17 cellular contexts compared by ENCODE assay signal in genomic region chr2:175454953-175455389, GRCh38.
DNase-seq lines count a peak whose midpoint lies in the region; ATAC-seq and TF ChIP-seq lines count a peak whose summit lies in the region.
"Had no signal": no experiment of that assay in that cellular context is flagged by ENCODE, and none has a peak within 500 bp of the region (broad histone marks: within the 10 kb centered on the region; RNA-seq: fewer than 3 reads in every experiment).

No MANE protein-coding gene starts in this region.

- H3K4me3 Mint-ChIP-seq in H9 (no peak overlapping the region), endodermal cell (no peak overlapping the region)
- H3K4me3 Mint-ChIP-seq: CD14-positive monocyte; CD8-positive, alpha-beta memory T cell; HFFc6 had no signal

- no peak overlapping the region for H2BK20ac ChIP-seq in H9 (ENCODE audit: low read depth, low read length, poor library complexity, severe bottlenecking)

- H3K9ac ChIP-seq in H9 (ENCODE audit: extremely low read depth, insufficient read length, low read length) (no peak overlapping the region), endodermal cell (ENCODE audit: extremely low read depth, low read length, poor library complexity, severe bottlenecking) (no peak overlapping the region)
- H3K9ac ChIP-seq: GM23248 had no signal

- H3K27me3 ChIP-seq in H9 (ENCODE audit: insufficient read depth, low read length) (no peaks in the 10 kb centered on the region), endodermal cell (ENCODE audit: control insufficient read depth, insufficient read depth, low read length, poor library complexity, severe bottlenecking) (no peaks in the 10 kb centered on the region), transverse colon (no peaks in the 10 kb centered on the region)

- ATAC-seq in omental fat pad (ENCODE audit: low FRiP score) (no peak), HG03432 (IDR thresholded peaks at IDR 0.05; ENCODE audit: unreplicated experiment) (no peak)
- ATAC-seq: A549, K562 had no signal

- H3K4me2 ChIP-seq in H9 (ENCODE audit: insufficient read depth, insufficient read length, low read length): no peak overlapping the region
- H3K4me2 ChIP-seq: A549 had no signal

- H3K27ac Mint-ChIP-seq in H9: no peak overlapping the region
- no peak overlapping the region for H3K27ac Mint-ChIP-seq in endodermal cell
- H3K27ac Mint-ChIP-seq: CD8-positive, alpha-beta memory T cell; HFFc6 had no signal

- H3K14ac ChIP-seq in H9 (ENCODE audit: insufficient read depth, low read length): no peak overlapping the region

- H2BK15ac ChIP-seq in H9 (ENCODE audit: low read depth, low read length): no peak overlapping the region

- H3K9me3 ChIP-seq in H9 (ENCODE audit: control insufficient read depth, low read depth, low read length) (no peaks in the 10 kb centered on the region), endodermal cell (ENCODE audit: control insufficient read depth, low read length) (no peaks in the 10 kb centered on the region), transverse colon (no peaks in the 10 kb centered on the region)
- H3K9me3 ChIP-seq: A549, Caco-2 had no signal

- H3K4me3 ChIP-seq in endodermal cell (ENCODE audit: low read length) (no peak overlapping the region), transverse colon (no peak overlapping the region)
- H3K4me3 ChIP-seq: A549, GM23248, K562 had no signal

- peaks cover 4 to 5% (median 4%) of the 10 kb centered on the region in 3 experiments for H3K36me3 Mint-ChIP-seq in H9 (ENCODE audit: insufficient read depth in 1 of 3, low read depth in 3 of 3)
- H3K36me3 Mint-ChIP-seq in endodermal cell (ENCODE audit: low read depth): peaks cover 4% of the 10 kb centered on the region
- H3K36me3 Mint-ChIP-seq: CD8-positive, alpha-beta memory T cell had no signal

- H3K4me1 Mint-ChIP-seq in H9 (peaks cover 5 to 7% of the 10 kb centered on the region in 2 experiments; a peak in 3 of 4 replicates), endodermal cell (peaks cover 1% of the 10 kb centered on the region)
- H3K4me1 Mint-ChIP-seq: CD8-positive, alpha-beta memory T cell had no signal

- TF ChIP-seq POLR2A in transverse colon (IDR thresholded peaks at IDR 0.05): no peak

- intact Hi-C loops in transverse colon (cut with DNase I; ENCODE audit: low total_unique reads): no loop called here

- H3K9me3 Mint-ChIP-seq in H9: peaks cover 4 to 7% of the 10 kb centered on the region in 2 experiments
- H3K9me3 Mint-ChIP-seq in endodermal cell: peaks cover 6% of the 10 kb centered on the region

- H3T11ph ChIP-seq in H9 (ENCODE audit: low read length): no peak overlapping the region

- H2BK5ac ChIP-seq in H9 (ENCODE audit: insufficient read length, low read length): no peak overlapping the region

- H3K23ac ChIP-seq in H9 (ENCODE audit: insufficient read length, low read depth, low read length): no peak overlapping the region

- H3K79me1 ChIP-seq in H9 (ENCODE audit: insufficient read depth, low read depth, low read length, poor library complexity, severe bottlenecking): no peaks in the 10 kb centered on the region

- no peak overlapping the region for H3K27ac ChIP-seq in H9 (ENCODE audit: insufficient read length, low read depth, low read length)
- H3K27ac ChIP-seq in endodermal cell (ENCODE audit: low read depth, low read length): no peak overlapping the region
- no peak overlapping the region for H3K27ac ChIP-seq in transverse colon
- H3K27ac ChIP-seq: A549, GM23248, HL-60 had no signal

- no peak overlapping the region for H2BK120ac ChIP-seq in H9 (ENCODE audit: low read depth, low read length, poor library complexity, severe bottlenecking)

- no peaks in the 10 kb centered on the region for H3K79me2 ChIP-seq in H9 (ENCODE audit: insufficient read depth, low read length)

- in situ Hi-C loops in transverse colon (cut with MboI; ENCODE audit: low pct_ligation_motif_present in 1 of 4, low pct_unique_long_range_greater_than_20kb in 1 of 4, low sequenced_read_pairs in 3 of 4): no loop called here

- WGBS in H9 (ENCODE audit: extremely low coverage, insufficient read length, low lambda C conversion rate): no CpG with 5 or more reads among the region's 4 CpGs
- WGBS in endodermal cell (ENCODE audit: insufficient coverage in 1 of 2, insufficient read length in 1 of 2), 2 experiments: 88 to 91% methylated on average over 3 to 4 of the region's 4 CpGs
- 77 to 79% methylated on average over 4 of the region's 4 CpGs for whole genome bisulfite sequencing in transverse colon (ENCODE audit: low coverage in 1 of 2), 2 donors

- H4K8ac ChIP-seq in H9 (replicated peaks; ENCODE audit: insufficient read length, low read depth, low read length): no peak overlapping the region

- H3K27me3 Mint-ChIP-seq in H9 (ENCODE audit: low read depth): no peaks in the 10 kb centered on the region
- H3K27me3 Mint-ChIP-seq in endodermal cell (ENCODE audit: insufficient read depth): peaks cover 3% of the 10 kb centered on the region

- no peak for TF ChIP-seq EP300 in transverse colon (IDR thresholded peaks at IDR 0.05; ENCODE audit: low read depth)

- no peak for TF ChIP-seq CTCF in H9 (conservative IDR thresholded peaks at IDR 0.05)
- peak; percentile 12 for TF ChIP-seq CTCF in endodermal cell (conservative IDR thresholded peaks at IDR 0.05)
- TF ChIP-seq CTCF in omental fat pad (IDR thresholded peaks at IDR 0.05): no peak
- TF ChIP-seq CTCF in transverse colon (IDR thresholded peaks at IDR 0.05): no peak

- no peak overlapping the region for H4K91ac ChIP-seq in H9 (ENCODE audit: insufficient read length, low read depth, low read length)

- H4K5ac ChIP-seq in H9 (ENCODE audit: insufficient read length, low read depth, low read length): no peak overlapping the region

- no peak overlapping the region for H3K56ac ChIP-seq in H9 (ENCODE audit: insufficient read length, low read depth, low read length)

- H2BK12ac ChIP-seq in H9 (ENCODE audit: insufficient read length, low read depth, low read length): no peak overlapping the region

- H3K18ac ChIP-seq in H9 (ENCODE audit: insufficient read length, low read depth, low read length): no peak overlapping the region

- no peak overlapping the region for H3K4ac ChIP-seq in H9 (ENCODE audit: low read depth, low read length)

- no peaks in the 10 kb centered on the region for H3K23me2 ChIP-seq in H9 (ENCODE audit: insufficient read length, low read depth, low read length, poor library complexity, severe bottlenecking)

- H3K4me1 ChIP-seq in H9 (ENCODE audit: insufficient read depth, low read length) (no peaks in the 10 kb centered on the region), endodermal cell (ENCODE audit: control insufficient read depth, insufficient read depth, low read length) (no peaks in the 10 kb centered on the region), transverse colon (no peaks in the 10 kb centered on the region)
- H3K4me1 ChIP-seq: A549, Caco-2 had no signal

- H3K36me3 ChIP-seq in endodermal cell (ENCODE audit: control insufficient read depth, insufficient read depth, low read length) (no peaks in the 10 kb centered on the region), transverse colon (no peaks in the 10 kb centered on the region)

- H4K20me1 ChIP-seq in H9 (ENCODE audit: control insufficient read depth, insufficient read depth, insufficient read length): no peaks in the 10 kb centered on the region

- no peak overlapping the region for H2AFZ ChIP-seq in H9 (ENCODE audit: low read length)
- H2AFZ ChIP-seq: GM23248 had no signal

- H2AK5ac ChIP-seq in H9 (ENCODE audit: insufficient read length, low read length): no peak overlapping the region

- DNase-seq in H9 (peak; percentile 34), NCI-H2227 treated with DMSO at 0.1 percent for 48 hours (lab: John Stamatoyannopoulos, UW) (peak; percentile 36), endodermal cell (no peak), omental fat pad (ENCODE audit: low spot score) (no peak), transverse colon (no peak), GM19238 (ENCODE audit: insufficient read length, low spot score) (no peak)
- DNase-seq: Caco-2; CD8-positive, alpha-beta memory T cell; DND-41; GM23248; H7; HFFc6 had no signal

Comparison
In these comparisons a context has a peak if more than half of its experiments do, and no peak if none do; other contexts are left out.
1. DNase-seq: peak in H9 (single experiment) and NCI-H2227 treated with DMSO at 0.1 percent for 48 hours (single experiment); none in endodermal cell (single experiment), omental fat pad (single experiment), transverse colon (single experiment) and GM19238 (single experiment).